1 cellular context compared by ENCODE assay signal in the genomic region with DNA sequence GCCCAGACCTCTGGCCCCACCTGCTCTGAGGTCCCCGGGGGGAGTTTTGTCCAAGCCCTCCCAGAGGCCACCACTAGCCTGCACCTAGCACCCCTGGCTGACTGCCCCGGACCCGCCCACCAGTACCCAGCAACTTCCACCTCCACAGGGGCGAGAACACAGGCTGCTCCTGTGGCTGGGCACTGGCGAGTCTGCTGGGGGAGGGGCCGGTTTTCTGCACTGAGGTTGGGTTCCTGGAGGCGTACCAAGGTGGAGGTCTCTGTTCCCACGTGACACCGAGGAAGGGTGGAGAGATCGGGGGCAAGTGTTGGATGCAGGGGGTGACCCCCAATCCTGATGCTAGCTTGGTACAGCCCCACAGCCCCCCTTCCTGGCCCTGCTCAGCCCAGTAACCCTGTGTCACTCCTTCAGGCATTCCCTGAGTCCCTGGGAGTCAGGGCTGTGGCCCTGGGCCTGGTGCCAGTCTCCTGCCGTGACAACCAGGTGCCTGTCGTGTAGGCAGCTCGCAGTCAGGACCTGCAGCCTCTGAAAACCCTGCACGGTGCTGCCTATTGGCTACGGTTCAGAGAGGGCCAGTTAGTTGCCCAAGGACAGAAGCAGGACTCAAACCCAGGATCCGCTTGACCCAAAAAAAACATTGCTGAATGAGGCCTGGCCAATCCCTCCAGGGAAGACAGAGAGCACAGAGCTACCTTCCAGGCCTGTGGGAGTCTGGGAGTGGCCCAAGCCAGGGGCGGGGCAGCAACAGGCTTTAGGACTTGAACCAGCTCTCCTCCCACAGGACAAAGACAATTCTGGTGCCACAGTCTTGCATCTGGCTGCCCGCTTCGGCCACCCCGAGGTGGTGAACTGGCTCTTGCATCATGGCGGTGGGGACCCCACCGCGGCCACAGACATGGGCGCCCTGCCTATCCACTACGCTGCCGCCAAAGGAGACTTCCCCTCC.
TF ChIP-seq lines count a peak whose summit lies in the region.

No MANE protein-coding gene starts in this region.

TF ChIP-seq in Ishikawa, 13 proteins besides CTCF, POLR2A, EP300 and RAD21 (continued from another document):
- TF ChIP-seq, protein P1, sequence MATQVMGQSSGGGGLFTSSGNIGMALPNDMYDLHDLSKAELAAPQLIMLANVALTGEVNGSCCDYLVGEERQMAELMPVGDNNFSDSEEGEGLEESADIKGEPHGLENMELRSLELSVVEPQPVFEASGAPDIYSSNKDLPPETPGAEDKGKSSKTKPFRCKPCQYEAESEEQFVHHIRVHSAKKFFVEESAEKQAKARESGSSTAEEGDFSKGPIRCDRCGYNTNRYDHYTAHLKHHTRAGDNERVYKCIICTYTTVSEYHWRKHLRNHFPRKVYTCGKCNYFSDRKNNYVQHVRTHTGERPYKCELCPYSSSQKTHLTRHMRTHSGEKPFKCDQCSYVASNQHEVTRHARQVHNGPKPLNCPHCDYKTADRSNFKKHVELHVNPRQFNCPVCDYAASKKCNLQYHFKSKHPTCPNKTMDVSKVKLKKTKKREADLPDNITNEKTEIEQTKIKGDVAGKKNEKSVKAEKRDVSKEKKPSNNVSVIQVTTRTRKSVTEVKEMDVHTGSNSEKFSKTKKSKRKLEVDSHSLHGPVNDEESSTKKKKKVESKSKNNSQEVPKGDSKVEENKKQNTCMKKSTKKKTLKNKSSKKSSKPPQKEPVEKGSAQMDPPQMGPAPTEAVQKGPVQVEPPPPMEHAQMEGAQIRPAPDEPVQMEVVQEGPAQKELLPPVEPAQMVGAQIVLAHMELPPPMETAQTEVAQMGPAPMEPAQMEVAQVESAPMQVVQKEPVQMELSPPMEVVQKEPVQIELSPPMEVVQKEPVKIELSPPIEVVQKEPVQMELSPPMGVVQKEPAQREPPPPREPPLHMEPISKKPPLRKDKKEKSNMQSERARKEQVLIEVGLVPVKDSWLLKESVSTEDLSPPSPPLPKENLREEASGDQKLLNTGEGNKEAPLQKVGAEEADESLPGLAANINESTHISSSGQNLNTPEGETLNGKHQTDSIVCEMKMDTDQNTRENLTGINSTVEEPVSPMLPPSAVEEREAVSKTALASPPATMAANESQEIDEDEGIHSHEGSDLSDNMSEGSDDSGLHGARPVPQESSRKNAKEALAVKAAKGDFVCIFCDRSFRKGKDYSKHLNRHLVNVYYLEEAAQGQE (IDR thresholded peaks at IDR 0.05; ENCODE audit: low read depth), result no peak
- TF ChIP-seq NFIC (IDR thresholded peaks at IDR 0.05), result peak; percentile 89
